11 cellular contexts compared by ENCODE assay signal in the genomic region with DNA sequence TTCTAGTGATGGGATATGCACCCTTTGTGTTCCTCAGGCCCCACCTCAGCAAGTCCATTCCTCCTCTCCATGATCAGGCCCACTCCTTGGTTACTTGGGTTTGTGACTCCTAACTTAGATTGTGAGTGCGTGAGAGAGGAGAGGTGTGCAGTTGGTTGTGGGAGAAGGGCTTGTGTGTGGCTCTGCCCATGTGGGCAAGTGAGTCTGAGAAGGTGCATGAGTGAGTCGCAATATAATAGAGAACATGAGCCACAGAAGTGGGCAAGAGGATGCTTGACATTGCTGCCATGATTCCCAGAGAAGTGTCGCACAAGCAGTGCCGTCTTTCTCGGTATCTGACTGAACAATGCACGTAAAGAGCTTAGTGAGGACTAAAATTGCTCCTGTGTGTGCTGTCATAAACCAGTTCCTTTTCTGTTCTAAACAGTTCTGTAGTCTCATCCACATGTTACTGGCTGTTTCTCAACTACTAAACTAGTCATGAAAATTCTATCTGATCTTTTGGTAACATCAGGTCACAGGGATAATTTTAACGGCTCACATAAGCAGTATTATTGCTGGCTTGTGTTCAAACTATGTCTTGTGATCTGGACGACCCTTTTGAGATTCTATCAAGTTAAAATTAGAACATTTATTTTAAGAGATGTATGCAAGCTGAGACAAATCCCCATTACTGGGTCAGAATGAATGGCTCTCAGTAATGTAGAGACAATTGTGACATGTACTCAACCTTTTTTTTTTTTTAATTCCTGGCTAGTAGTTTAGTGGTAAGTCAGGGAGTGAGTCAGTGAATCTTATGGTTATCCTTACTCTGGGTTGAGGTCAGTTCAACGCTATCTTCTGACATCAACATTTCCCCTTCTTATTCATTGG. TPM values are rescaled to one million over a fixed set of nuclear protein-coding genes. Genes with fewer than 3 reads are reported as not detected.
A peak's percentile ranks its signal among the peaks of the same experiment; 100 is the strongest.
DNase-seq lines count a peak whose midpoint lies in the region; ATAC-seq and TF ChIP-seq lines count a peak whose summit lies in the region.
"Had no signal": no experiment of that assay in that cellular context is flagged by ENCODE, and none has a peak within 500 bp of the region (broad histone marks: within the 10 kb centered on the region; RNA-seq: fewer than 3 reads in every experiment).

No MANE protein-coding gene starts in this region.

- no peak overlapping the region for H2AFZ ChIP-seq in fibroblast of lung (ENCODE audit: low read length)

- peak overlapping the region; percentile 92 for H3K27ac ChIP-seq in fibroblast of lung (ENCODE audit: insufficient read depth, low read length)
- H3K27ac ChIP-seq: SK-N-MC had no signal

- no peaks in the 10 kb centered on the region for H4K20me1 ChIP-seq in fibroblast of lung (ENCODE audit: control insufficient read depth, extremely low read depth, insufficient read depth, low read length)

- H3K79me2 ChIP-seq in fibroblast of lung (ENCODE audit: control insufficient read depth, insufficient read depth, low read length): no peaks in the 10 kb centered on the region

- in situ Hi-C loops in SK-MEL-5 (cut with HindIII; ENCODE audit: low pct_unique_long_range_greater_than_20kb, low sequenced_read_pairs): no loop called here

- no peaks in the 10 kb centered on the region for H3K9me3 ChIP-seq in fibroblast of lung (ENCODE audit: control insufficient read depth, insufficient read depth, low read depth, low read length)

- DNase-seq in EL (peak; percentile 95), SK-MEL-5 (ENCODE audit: low read depth, low spot score) (peak; percentile 34), fibroblast of lung (ENCODE audit: low read depth in 2 of 2) (peak; percentile 92 to 98), renal cortical epithelial cell (ENCODE audit: low read depth) (peak; percentile 75), NCI-H446 treated with DMSO at 0.1 percent for 48 hours (lab: John Stamatoyannopoulos, UW) (no peak), AML-193 (lab: John Stamatoyannopoulos, UW) (no peak), DMS153 treated with DMSO at 0.1 percent for 48 hours (lab: John Stamatoyannopoulos, UW; ENCODE audit: unreplicated experiment) (no peak)
- DNase-seq: activated naive CD4-positive, alpha-beta T cell treated with anti-CD3 and anti-CD28 coated beads, Interleukin-2, amount 10 ng/mL, durations not matched to agents 7 days and 5 days; islet precursor cell had no signal

- peak overlapping the region; percentile 23 for H3K9ac ChIP-seq in fibroblast of lung (ENCODE audit: insufficient read depth, low read length)

- H3K4me2 ChIP-seq in fibroblast of lung (ENCODE audit: extremely low read depth, insufficient read depth, low read length): peak overlapping the region; percentile 68

- peaks cover 2% of the 10 kb centered on the region for H3K36me3 ChIP-seq in fibroblast of lung (ENCODE audit: control insufficient read depth, insufficient read depth, low read length)

- TF ChIP-seq CTCF in fibroblast of lung (conservative IDR thresholded peaks at IDR 0.05 in 1 of 2, IDR thresholded peaks at IDR 0.05 in 1 of 2; ENCODE audit: low read depth in 1 of 2, low read length in 2 of 2): no peak

- no peak overlapping the region for H3K4me3 ChIP-seq in fibroblast of lung (replicated peaks in 1 of 4; ENCODE audit: control extremely low read depth in 1 of 4, insufficient read depth in 1 of 4, low read depth in 3 of 4, low read length in 4 of 4)
- H3K4me3 ChIP-seq: SK-N-MC had no signal

- H3K4me1 ChIP-seq in fibroblast of lung (ENCODE audit: control insufficient read depth, extremely low read depth, insufficient read depth, low read length): peaks cover 27% of the 10 kb centered on the region

- no peaks in the 10 kb centered on the region for H3K27me3 ChIP-seq in fibroblast of lung (ENCODE audit: control insufficient read depth, insufficient read depth, low read length)

- ATAC-seq in GM18520 (IDR thresholded peaks at IDR 0.05; ENCODE audit: unreplicated experiment): no peak

RNA-seq across cellular contexts. Expression of gene GYG1, which starts 25.6 kb away (rescaled TPM):
- total RNA-seq in SK-MEL-5 (2014; rRNA removed; shearing (Covaris generic)): 35.0 and 35.3 TPM in 2 replicates
- polyA plus RNA-seq in SK-MEL-5 (2015; cell fraction: cytosol; rRNA removed): 49.7 and 107 TPM in 2 replicates
- polyA plus RNA-seq in SK-MEL-5 (2015; cell fraction: nucleus; rRNA removed): 27.6 and 28.6 TPM in 2 replicates
- total RNA-seq in fibroblast of lung (43.1 and 71.5 TPM in 2 replicates), renal cortical epithelial cell (25.0 and 37.5 TPM in 2 replicates)
- 88.5 and 224 TPM in 2 replicates for polyA plus RNA-seq in fibroblast of lung
- polyA plus RNA-seq in fibroblast of lung (2012): 113 and 232 TPM in 2 replicates
- 36.2 and 86.0 TPM in 2 replicates for polyA minus RNA-seq in fibroblast of lung (ENCODE audit: low replicate concordance)

Comparison
In these comparisons a context has a peak if more than half of its experiments do, and no peak if none do; other contexts are left out.
1. DNase-seq: peak in EL (single experiment), SK-MEL-5 (single experiment), fibroblast of lung (2 of 2) and renal cortical epithelial cell (single experiment); none in NCI-H446 treated with DMSO at 0.1 percent for 48 hours (single experiment), AML-193 (0 of 2) and DMS153 treated with DMSO at 0.1 percent for 48 hours (single experiment).